ENCODE assay signal across 15 cellular contexts in genomic region chr4:180674629-180675367, GRCh38.
"Had no signal": no experiment of that assay in that cellular context is flagged by ENCODE, and none has a peak within 500 bp of the region (broad histone marks: within the 10 kb centered on the region; RNA-seq: fewer than 3 reads in every experiment).

No MANE protein-coding gene starts in this region.

- H3K27ac Mint-ChIP-seq: activated CD4-positive, alpha-beta T cell treated with anti-CD3 and anti-CD28 coated beads, Interleukin-2, amount 10 ng/mL, durations not matched to agents 7 days and 5 days; activated naive CD4-positive, alpha-beta T cell treated with anti-CD3 and anti-CD28 coated beads, Interleukin-2, amount 10 ng/mL, durations not matched to agents 7 days and 5 days; activated T-helper 2 cell treated with anti-CD3 and anti-CD28 coated beads, Interferon-gamma antibody, Interleukin-2, Interleukin-4, amounts not matched to agents 10 μg/mL and 5 μg/mL and 100 μg/mL, durations not matched to agents 14 hours and 24 hours and 36 hours had no signal

- H3K4me1 Mint-ChIP-seq: activated CD4-positive, alpha-beta T cell treated with anti-CD3 and anti-CD28 coated beads, Interleukin-2, amount 10 ng/mL, durations not matched to agents 7 days and 5 days; activated naive CD4-positive, alpha-beta T cell treated with anti-CD3 and anti-CD28 coated beads, Interleukin-2, amount 10 ng/mL, durations not matched to agents 7 days and 5 days had no signal

- H3K9me3 Mint-ChIP-seq: activated CD4-positive, alpha-beta T cell treated with anti-CD3 and anti-CD28 coated beads, Interleukin-2, amount 10 ng/mL, durations not matched to agents 7 days and 5 days; activated naive CD4-positive, alpha-beta T cell treated with anti-CD3 and anti-CD28 coated beads, Interleukin-2, amount 10 ng/mL, durations not matched to agents 7 days and 5 days; activated T-helper 2 cell treated with anti-CD3 and anti-CD28 coated beads, Interferon-gamma antibody, Interleukin-2, Interleukin-4, amounts not matched to agents 10 μg/mL and 5 μg/mL and 100 μg/mL, durations not matched to agents 14 hours and 24 hours and 36 hours had no signal

- H3K36me3 ChIP-seq: gastroesophageal sphincter, tibial nerve, vagina had no signal

- H3K27ac ChIP-seq: gastroesophageal sphincter, tibial nerve, vagina had no signal

- H3K4me1 ChIP-seq: gastroesophageal sphincter, tibial nerve, vagina had no signal

- DNase-seq: activated CD4-positive, alpha-beta T cell treated with anti-CD3 and anti-CD28 coated beads, Interleukin-2, amount 10 ng/mL, durations not matched to agents 7 days and 5 days; activated CD4-positive, CD25-positive, alpha-beta regulatory T cell; activated naive CD4-positive, alpha-beta T cell treated with anti-CD3 and anti-CD28 coated beads, Interleukin-2, amount 10 ng/mL, durations not matched to agents 7 days and 5 days; activated T-cell treated with anti-CD3 and anti-CD28 coated beads for 4 hours; caudate nucleus; cortex of kidney; effector CD8-positive, alpha-beta T cell; kidney glomerular epithelial cell; posterior cingulate gyrus; right cardiac atrium; small intestine had no signal

- H3K36me3 Mint-ChIP-seq: activated naive CD4-positive, alpha-beta T cell treated with anti-CD3 and anti-CD28 coated beads, Interleukin-2, amount 10 ng/mL, durations not matched to agents 7 days and 5 days had no signal

- H3K27me3 ChIP-seq: tibial nerve, vagina had no signal

- H3K4me3 Mint-ChIP-seq: activated CD4-positive, alpha-beta T cell treated with anti-CD3 and anti-CD28 coated beads, Interleukin-2, amount 10 ng/mL, durations not matched to agents 7 days and 5 days; activated naive CD4-positive, alpha-beta T cell treated with anti-CD3 and anti-CD28 coated beads, Interleukin-2, amount 10 ng/mL, durations not matched to agents 7 days and 5 days had no signal

- H3K9me3 ChIP-seq: gastroesophageal sphincter, tibial nerve, vagina had no signal

- H3K4me3 ChIP-seq: gastroesophageal sphincter, tibial nerve, vagina had no signal

- H3K27me3 Mint-ChIP-seq: activated CD4-positive, alpha-beta T cell treated with anti-CD3 and anti-CD28 coated beads, Interleukin-2, amount 10 ng/mL, durations not matched to agents 7 days and 5 days; activated naive CD4-positive, alpha-beta T cell treated with anti-CD3 and anti-CD28 coated beads, Interleukin-2, amount 10 ng/mL, durations not matched to agents 7 days and 5 days had no signal

- ATAC-seq: gastroesophageal sphincter, right cardiac atrium had no signal
